7 cellular contexts compared by ENCODE assay signal in genomic region chr7:22447759-22448158, GRCh38. TPM values are rescaled to one million over a fixed set of nuclear protein-coding genes. Genes with fewer than 3 reads are reported as not detected.
DNase-seq lines count a peak whose midpoint lies in the region; ATAC-seq and TF ChIP-seq lines count a peak whose summit lies in the region.

No MANE protein-coding gene starts in this region.

- TF ChIP-seq CTCF in Caco-2 (IDR thresholded peaks at IDR 0.05; ENCODE audit: insufficient read depth in 1 of 2, low read depth in 1 of 2, low read length in 1 of 2, severe bottlenecking in 1 of 2, unreplicated experiment in 1 of 2), result no peak

- H3K27me3 ChIP-seq in Caco-2 (replicated peaks; ENCODE audit: control insufficient read depth, insufficient read depth, low read length), result no peaks in the 10 kb centered on the region

- no peak overlapping the region for H3K4me3 ChIP-seq in Caco-2 (ENCODE audit: low read depth, low read length)

- POLR2A ChIA-PET in Caco-2 (lab: Charles Lee), result no interaction called here

- H3K27me3 Mint-ChIP-seq in Caco-2 (ENCODE audit: insufficient read depth, unreplicated experiment), result no peaks in the 10 kb centered on the region

- H3K4me1 Mint-ChIP-seq in Caco-2 (ENCODE audit: low read depth, unreplicated experiment), result peaks cover 7% of the 10 kb centered on the region

- intact Hi-C loops in Caco-2 (cut with micrococcal nuclease; ENCODE audit: unreplicated experiment) (no loop called here), cardiac septum (cut with DNase I) (no loop called here)

- no peaks in the 10 kb centered on the region for H3K36me3 Mint-ChIP-seq in Caco-2 (ENCODE audit: insufficient read depth, unreplicated experiment)

- H3K36me3 ChIP-seq in Caco-2 (ENCODE audit: control insufficient read depth, insufficient read depth, low read length), result no peaks in the 10 kb centered on the region

- CTCF ChIA-PET in Caco-2 (lab: Charles Lee), result no interaction called here

- H3K4me1 ChIP-seq in Caco-2, result 0 out of 2 replicates have a peak, but pooled peaks cover 5% of the 10 kb centered on the region

- DNase-seq in SHP77 (lab: John Stamatoyannopoulos, UW) (peak; percentile 95 to 97), Caco-2 (no peak), cardiac septum (ENCODE audit: low spot score) (no peak), putamen (ENCODE audit: low spot score) (no peak)

- H3K9me3 ChIP-seq in Caco-2, result no peaks in the 10 kb centered on the region

- no peak overlapping the region for H3K27ac Mint-ChIP-seq in Caco-2 (ENCODE audit: unreplicated experiment)

- H3K4me3 Mint-ChIP-seq in Caco-2 (ENCODE audit: unreplicated experiment), result no peak overlapping the region

- no peaks in the 10 kb centered on the region for H3K9me3 Mint-ChIP-seq in Caco-2 (ENCODE audit: unreplicated experiment)

- peak; percentile 91 for ATAC-seq in GM18520 (IDR thresholded peaks at IDR 0.05; ENCODE audit: unreplicated experiment)
- ATAC-seq in GM21423 (IDR thresholded peaks at IDR 0.05; ENCODE audit: unreplicated experiment), result peak; percentile 67
- ATAC-seq in HG03280 (IDR thresholded peaks at IDR 0.05; ENCODE audit: unreplicated experiment), result peak; percentile 90

- no TSS peak for BruUV-seq in Caco-2 (replicated peaks; lab: Mats Ljungman, UMichigan)

RNA-seq across cellular contexts. Expression of gene STEAP1B, which starts 52.2 kb away (rescaled TPM):
- total RNA-seq in Caco-2 (2022), result 1.7 TPM in 2 replicates
- total RNA-seq in cardiac septum, result 0.92 TPM

Comparison
In these comparisons a context has a peak if more than half of its experiments do, and no peak if none do; other contexts are left out.
1. DNase-seq: peak in SHP77 (2 of 2); none in Caco-2 (0 of 2), cardiac septum (single experiment) and putamen (single experiment).
2. Peak in every context shown above with its lines, with median percentiles within 50 percentile points of each other: ATAC-seq.